ENCODE assay signal across 8 cellular contexts in the genomic region with DNA sequence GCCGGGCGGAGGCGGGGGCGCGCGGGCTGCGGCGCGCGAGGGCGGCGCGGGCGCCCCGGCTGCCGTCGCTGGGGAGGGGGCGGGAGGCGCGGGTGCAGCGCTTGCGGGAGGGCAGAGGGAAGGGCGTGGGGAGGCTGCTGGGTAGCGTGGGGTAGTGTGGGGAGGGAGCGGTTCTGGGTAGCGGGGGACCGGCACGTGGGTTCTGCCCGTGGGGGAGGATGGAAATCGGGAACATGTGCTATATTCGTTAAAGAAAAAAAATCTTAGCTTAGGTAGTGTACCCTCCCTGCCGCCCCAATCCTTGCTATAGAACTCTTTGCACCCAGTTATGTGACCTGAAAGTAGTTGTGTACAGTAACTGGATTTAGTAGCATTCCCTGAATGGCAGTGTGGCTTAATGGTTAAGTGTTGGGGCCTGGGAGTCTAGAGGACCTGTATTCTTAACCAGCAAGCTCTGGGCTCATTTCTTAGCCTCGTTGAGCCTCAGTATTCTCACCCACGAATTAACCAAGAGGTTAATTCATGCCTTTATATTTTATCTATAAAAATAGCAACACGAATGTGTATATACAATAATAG. TPM values are rescaled to one million over a fixed set of nuclear protein-coding genes. Genes with fewer than 3 reads are reported as not detected.
DNase-seq lines count a peak whose midpoint lies in the region; ATAC-seq and TF ChIP-seq lines count a peak whose summit lies in the region.

No MANE protein-coding gene starts in this region.

- no peaks in the 10 kb centered on the region for H3K27me3 ChIP-seq in sigmoid colon

- CTCF ChIA-PET in activated naive CD4-positive, alpha-beta T cell treated with anti-CD3 and anti-CD28 coated beads for 36 hours (lab: Charles Lee), result interaction anchor here (0.7 kb wide), 1 partner anchor 14 kb away, joined by 3 read pairs; no protein-coding TSS in a partner anchor

- no peaks in the 10 kb centered on the region for H3K27me3 Mint-ChIP-seq in activated naive CD4-positive, alpha-beta T cell treated with anti-CD3 and anti-CD28 coated beads for 36 hours (ENCODE audit: low read depth)

- peaks cover 11% of the 10 kb centered on the region for H3K36me3 Mint-ChIP-seq in activated naive CD4-positive, alpha-beta T cell treated with anti-CD3 and anti-CD28 coated beads for 36 hours (ENCODE audit: low read depth)

- H3K9me3 ChIP-seq in sigmoid colon, result no peaks in the 10 kb centered on the region

- no peaks in the 10 kb centered on the region for H3K9me3 Mint-ChIP-seq in activated naive CD4-positive, alpha-beta T cell treated with anti-CD3 and anti-CD28 coated beads for 36 hours

- ATAC-seq in left ventricle myocardium superior (peak; percentile 20), GM21825 (IDR thresholded peaks at IDR 0.05; ENCODE audit: unreplicated experiment) (no peak)

- H3K4me3 Mint-ChIP-seq in activated naive CD4-positive, alpha-beta T cell treated with anti-CD3 and anti-CD28 coated beads for 36 hours, result peak overlapping the region; percentile 91

- WGBS in sigmoid colon, 2 donors, result 2% methylated on average over 35 of the region's 35 CpGs

- peak overlapping the region; percentile 57 to 97 (median 90) for H3K4me3 ChIP-seq in sigmoid colon

- intact Hi-C loops in activated naive CD4-positive, alpha-beta T cell treated with anti-CD3 and anti-CD28 coated beads for 36 hours (cut with micrococcal nuclease), result loop anchor here (1.0 to 10.0 kb wide), 8 partner anchors 35 to 570 kb away; a partner anchor contains a TSS
- intact Hi-C loops in left ventricle myocardium superior (cut with micrococcal nuclease) (no loop called here), sigmoid colon (cut with DNase I) (loop anchor here (5.0 kb wide), 1 partner anchor 155 kb away; a partner anchor contains a TSS)

- peaks cover 39% of the 10 kb centered on the region for H3K4me1 Mint-ChIP-seq in activated naive CD4-positive, alpha-beta T cell treated with anti-CD3 and anti-CD28 coated beads for 36 hours (ENCODE audit: low read depth)

- H3K27ac ChIP-seq in sigmoid colon, result peak overlapping the region; percentile 89 to 98 (median 93)

- H3K36me3 ChIP-seq in sigmoid colon, result no peaks in the 10 kb centered on the region

- peaks cover 0 to 37% (median 28%) of the 10 kb centered on the region in 4 donors for H3K4me1 ChIP-seq in sigmoid colon

- TF ChIP-seq POLR2A in sigmoid colon (IDR thresholded peaks at IDR 0.05), result no peak

- H3K27ac Mint-ChIP-seq in activated naive CD4-positive, alpha-beta T cell treated with anti-CD3 and anti-CD28 coated beads for 36 hours, result peak overlapping the region; percentile 88

- peak in 2 of 3 experiments; percentile 53 to 57 for DNase-seq in NCI-H1417 (lab: John Stamatoyannopoulos, UW)
- DNase-seq in NCI-H1417 treated with DMSO at 0.1 percent for 48 hours (lab: John Stamatoyannopoulos, UW), result no peak
- DNase-seq in NCI-H1694 treated with DMSO at 0.1 percent for 48 hours (lab: John Stamatoyannopoulos, UW), result peak; percentile 4
- DNase-seq in activated naive CD4-positive, alpha-beta T cell treated with anti-CD3 and anti-CD28 coated beads for 36 hours, result peak; percentile 33
- DNase-seq in left ventricle myocardium superior, result no peak
- no peak for DNase-seq in sigmoid colon
- no peak for DNase-seq in AML-193 (lab: John Stamatoyannopoulos, UW)

- no peak for TF ChIP-seq EP300 in sigmoid colon (IDR thresholded peaks at IDR 0.05)

- TF ChIP-seq CTCF in sigmoid colon (IDR thresholded peaks at IDR 0.05), result no peak

RNA-seq across cellular contexts. Expression of a gene that starts 0.6 kb away (rescaled TPM):
- total RNA-seq in activated naive CD4-positive, alpha-beta T cell treated with anti-CD3 and anti-CD28 coated beads for 36 hours, result 10 to 100 TPM; 57.9 to 59.3 TPM
- 56.0 TPM for total RNA-seq in left ventricle myocardium superior
- total RNA-seq in sigmoid colon, result 10 to 100 TPM; 39.8 to 52.9 (median 46.4) TPM
- 10 to 100 TPM; 12.7 to 19.0 (median 14.4) TPM for polyA plus RNA-seq in sigmoid colon

RNA-seq across cellular contexts. Expression of a gene that starts 48.1 kb away (rescaled TPM):
- not detected for total RNA-seq in activated naive CD4-positive, alpha-beta T cell treated with anti-CD3 and anti-CD28 coated beads for 36 hours
- total RNA-seq in left ventricle myocardium superior, result 1.2 TPM
- 10 to 100 TPM in 1 of 4 donors, 1 to 10 TPM in 3; 1.1 to 15.5 (median 3.8) TPM for total RNA-seq in sigmoid colon
- polyA plus RNA-seq in sigmoid colon, result 10 to 100 TPM in 1 of 3 donors, 1 to 10 TPM in 1, under 1 TPM in 1; 0.60 to 11.1 (median 8.8) TPM

Comparison
In these comparisons a context has a peak if more than half of its experiments do, and no peak if none do; other contexts are left out.
1. DNase-seq: peak in NCI-H1417 (2 of 3), NCI-H1694 treated with DMSO at 0.1 percent for 48 hours (single experiment) and activated naive CD4-positive, alpha-beta T cell treated with anti-CD3 and anti-CD28 coated beads for 36 hours (single experiment); none in NCI-H1417 treated with DMSO at 0.1 percent for 48 hours (single experiment), left ventricle myocardium superior (single experiment), sigmoid colon (single experiment) and AML-193 (0 of 2).